8 cellular contexts compared by ENCODE assay signal in genomic region chr12:104603545-104603973, GRCh38.
A peak's percentile ranks its signal among the peaks of the same experiment; 100 is the strongest.
DNase-seq lines count a peak whose midpoint lies in the region; FAIRE-seq and TF ChIP-seq lines count a peak whose summit lies in the region.

No MANE protein-coding gene starts in this region.

- DNase-seq in GM19239 (ENCODE audit: insufficient read length, low spot score) (no peak), Peyer's patch (no peak), erythroblast (lab: John Stamatoyannopoulos, UW) (peak; percentile 32 to 55), AML-193 (lab: John Stamatoyannopoulos, UW) (no peak), HAP-1 (ENCODE audit: low spot score in 2 of 2) (no peak), caudate nucleus (lab: John Stamatoyannopoulos, UW) (no peak), RPMI8226 (no peak)

- TF ChIP-seq POLR2A in Peyer's patch (IDR thresholded peaks at IDR 0.05) (no peak), erythroblast (IDR thresholded peaks at IDR 0.05; ENCODE audit: low read length) (no peak)

- H3K36me3 ChIP-seq in Peyer's patch, result no peaks in the 10 kb centered on the region
- H3K36me3 ChIP-seq in skeletal muscle satellite cell (ENCODE audit: insufficient read depth, low read length), result no peaks in the 10 kb centered on the region
- H3K36me3 ChIP-seq in HAP-1 (replicated peaks), result no peaks in the 10 kb centered on the region

- in situ Hi-C loops in HAP-1 (cut with MboI; ENCODE audit: low sequenced_read_pairs), result no loop called here

- H3K4me3 ChIP-seq in Peyer's patch (no peak overlapping the region), skeletal muscle satellite cell (ENCODE audit: low read length) (peak overlapping the region; percentile 28), HAP-1 (no peak overlapping the region)

- peak; percentile 33 for FAIRE-seq in GM19239 (lab: Jason Lieb, UNC)

- peak overlapping the region; percentile 69 for H3K4me2 ChIP-seq in skeletal muscle satellite cell (ENCODE audit: low read length)

- H3K4me1 ChIP-seq in Peyer's patch (peaks cover 0 to 8% (median 7%) of the 10 kb centered on the region in 4 donors), skeletal muscle satellite cell (ENCODE audit: control insufficient read depth, insufficient read depth, low read length) (peaks cover 34% of the 10 kb centered on the region), HAP-1 (no peaks in the 10 kb centered on the region)

- H3K9me3 ChIP-seq in Peyer's patch (no peaks in the 10 kb centered on the region), skeletal muscle satellite cell (replicated peaks; ENCODE audit: low read length) (no peaks in the 10 kb centered on the region), HAP-1 (no peaks in the 10 kb centered on the region)

- H3K27ac ChIP-seq in Peyer's patch, result peak overlapping the region in 3 of 4 donors; percentile 53 to 56 (median 56)
- no peak overlapping the region for H3K27ac ChIP-seq in caudate nucleus (ENCODE audit: low read depth, low read length)

- H3K9ac ChIP-seq in skeletal muscle satellite cell (ENCODE audit: low read depth, low read length), result peak overlapping the region; percentile 53

- H3K27me3 ChIP-seq in Peyer's patch, result no peaks in the 10 kb centered on the region
- H3K27me3 ChIP-seq in skeletal muscle satellite cell (ENCODE audit: control insufficient read depth, insufficient read depth, low read length), result no peaks in the 10 kb centered on the region
- no peaks in the 10 kb centered on the region for H3K27me3 ChIP-seq in HAP-1 (ENCODE audit: low read depth)

- TF ChIP-seq CTCF in Peyer's patch (IDR thresholded peaks at IDR 0.05), result no peak

Comparison
In these comparisons a context has a peak if more than half of its experiments do, and no peak if none do; other contexts are left out.
1. DNase-seq: peak in erythroblast (2 of 2); none in GM19239 (single experiment), Peyer's patch (0 of 3), AML-193 (0 of 2), HAP-1 (0 of 2), caudate nucleus (0 of 61) and RPMI8226 (single experiment).